In genomic region chr13:110923777-110924638, GRCh38 we compare ENCODE assay signal across 22 cellular contexts. TPM values are rescaled to one million over a fixed set of nuclear protein-coding genes. Genes with fewer than 3 reads are reported as not detected.
DNase-seq lines count a peak whose midpoint lies in the region; ATAC-seq and TF ChIP-seq lines count a peak whose summit lies in the region.
"Had no signal": no experiment of that assay in that cellular context is flagged by ENCODE, and none has a peak within 500 bp of the region (broad histone marks: within the 10 kb centered on the region; RNA-seq: fewer than 3 reads in every experiment).

No MANE protein-coding gene starts in this region.

- no TSS peak for BruUV-seq in IMR-90 (replicated peaks; lab: Mats Ljungman, UMichigan)

- H3K27me3 Mint-ChIP-seq in GM23338 (ENCODE audit: insufficient read depth, low read depth, poor library complexity): peaks cover 3% of the 10 kb centered on the region

- intact Hi-C loops in IMR-90 (cut with micrococcal nuclease) (no loop called here), left ventricle myocardium superior (cut with micrococcal nuclease) (no loop called here), sigmoid colon (cut with DNase I) (no loop called here)

- H3K79me2 ChIP-seq in GM23338 (replicated peaks; ENCODE audit: insufficient read depth): no peaks in the 10 kb centered on the region

- no peak overlapping the region for H2AK9ac ChIP-seq in IMR-90 (replicated peaks; ENCODE audit: low read depth, low read length, poor library complexity)

- POLR2A ChIA-PET in IMR-90 (lab: Charles Lee; ENCODE audit: unreplicated experiment): no interaction called here

- H2BK120ac ChIP-seq in IMR-90 (ENCODE audit: low read depth, low read length): no peak overlapping the region

- dilution Hi-C loops in IMR-90 (cut with HindIII; ENCODE audit: low sequenced_read_pairs, unreplicated experiment): no loop called here

- no peak overlapping the region for H3K56ac ChIP-seq in IMR-90 (ENCODE audit: extremely low read depth, insufficient read depth, low read length)

- TF ChIP-seq CTCF in GM23338 (conservative IDR thresholded peaks at IDR 0.05; ENCODE audit: low read depth in 2 of 2): no peak
- no peak for TF ChIP-seq CTCF in IMR-90 (conservative IDR thresholded peaks at IDR 0.05; ENCODE audit: low read depth, low read length)
- TF ChIP-seq CTCF in sigmoid colon (IDR thresholded peaks at IDR 0.05): no peak

- H2AFZ ChIP-seq in GM23338 (peak overlapping the region; percentile 28; the same call in 1 of the 2 replicates), IMR-90 (replicated peaks; ENCODE audit: low read length, poor library complexity) (no peak overlapping the region)

- no peaks in the 10 kb centered on the region for H3K9me3 ChIP-seq in IMR-90 (ENCODE audit: control insufficient read depth, insufficient read depth, low read length)
- no peaks in the 10 kb centered on the region for H3K9me3 ChIP-seq in sigmoid colon
- H3K9me3 ChIP-seq: BLaER1 treated with 17β-estradiol and CSF1 and Interleukin-3, amounts not matched to agents 10 nM and 100 nM had no signal

- H3K27me3 ChIP-seq in GM23338 (ENCODE audit: insufficient read depth) (no peaks in the 10 kb centered on the region), IMR-90 (ENCODE audit: control insufficient read depth, insufficient read depth, low read length) (peaks cover 10% of the 10 kb centered on the region), sigmoid colon (no peaks in the 10 kb centered on the region)
- H3K27me3 ChIP-seq: BLaER1 treated with 17β-estradiol and CSF1 and Interleukin-3, amounts not matched to agents 10 nM and 100 nM had no signal

- H4K20me1 ChIP-seq in GM23338 (replicated peaks; ENCODE audit: insufficient read depth) (no peaks in the 10 kb centered on the region), IMR-90 (ENCODE audit: insufficient read depth, low read length) (no peaks in the 10 kb centered on the region)
- H4K20me1 ChIP-seq: BLaER1 treated with 17β-estradiol and CSF1 and Interleukin-3, amounts not matched to agents 10 nM and 100 nM had no signal

- no peak overlapping the region for H3K23ac ChIP-seq in IMR-90 (ENCODE audit: low read depth, low read length)

- H3F3A ChIP-seq in GM23338 (replicated peaks; ENCODE audit: low read depth): 0 out of 2 replicates have a peak, but pooled peaks cover 5% of the 10 kb centered on the region

- no peaks in the 10 kb centered on the region; a peak in 1 of 4 replicates for H3K79me1 ChIP-seq in IMR-90 (ENCODE audit: low read depth in 1 of 2, low read length in 2 of 2)

- WGBS in IMR-90 (ENCODE audit: extremely low coverage in 2 of 2, insufficient read length in 1 of 2), 2 experiments: 67% methylated on average over 2 of the region's 4 CpGs; no CpG with 5 or more reads in 1 of the 2 experiments
- WGBS in sigmoid colon, 2 donors: 75 to 85% methylated on average over 4 of the region's 4 CpGs

- no peak for TF ChIP-seq EP300 in sigmoid colon (IDR thresholded peaks at IDR 0.05)

- H4K5ac ChIP-seq in IMR-90 (ENCODE audit: low read depth, low read length): no peak overlapping the region

- peaks cover 2% of the 10 kb centered on the region; the same call in 1 of the 2 replicates for H3K9me1 ChIP-seq in IMR-90 (ENCODE audit: insufficient read depth, low read length)

- no peak overlapping the region for H2BK5ac ChIP-seq in IMR-90 (ENCODE audit: low read depth, low read length, poor library complexity, severe bottlenecking)

- TF ChIP-seq RAD21 in IMR-90 (IDR thresholded peaks at IDR 0.05; ENCODE audit: low read length): no peak

- no peaks in the 10 kb centered on the region for H3K36me3 Mint-ChIP-seq in GM23338 (ENCODE audit: low read depth)
- H3K36me3 Mint-ChIP-seq: CD8-positive, alpha-beta T cell had no signal

- no peak overlapping the region for H3K18ac ChIP-seq in IMR-90 (ENCODE audit: low read depth, low read length)

- in situ Hi-C loops in IMR-90 (cut with MboI; ENCODE audit: low sequenced_read_pairs): loop anchor here (10.0 kb wide), 1 partner anchor 121 kb away; no protein-coding TSS in a partner anchor

- H3K4me3 ChIP-seq in GM23338 (no peak overlapping the region), IMR-90 (ENCODE audit: insufficient read depth, low read depth, low read length) (no peak overlapping the region), sigmoid colon (no peak overlapping the region)
- H3K4me3 ChIP-seq: BLaER1 treated with 17β-estradiol and CSF1 and Interleukin-3, amounts not matched to agents 10 nM and 100 nM; GM12878 had no signal

- peak overlapping the region; percentile 23; the same call in 1 of the 2 replicates for H2AK5ac ChIP-seq in IMR-90 (ENCODE audit: low read depth, low read length)

- no peak overlapping the region for H3K14ac ChIP-seq in IMR-90 (replicated peaks; ENCODE audit: low read depth, low read length)

- no peak for TF ChIP-seq POLR2A in IMR-90 (IDR thresholded peaks at IDR 0.05; ENCODE audit: low read depth, low read length)
- TF ChIP-seq POLR2A in sigmoid colon (IDR thresholded peaks at IDR 0.05): no peak

- H3K9me2 ChIP-seq in GM23338 (ENCODE audit: insufficient read depth): no peaks in the 10 kb centered on the region

- no peak overlapping the region for H3K4ac ChIP-seq in IMR-90 (ENCODE audit: low read depth, low read length)

- H2BK20ac ChIP-seq in IMR-90 (ENCODE audit: low read depth, low read length): no peak overlapping the region

- CTCF ChIA-PET in IMR-90 (lab: Yijun Ruan, JAX): no interaction called here

- no peaks in the 10 kb centered on the region for H3K9me3 Mint-ChIP-seq in GM23338
- H3K9me3 Mint-ChIP-seq: CD8-positive, alpha-beta T cell had no signal

- no peak overlapping the region for H3K27ac ChIP-seq in GM23338 (ENCODE audit: low read depth)
- H3K27ac ChIP-seq in IMR-90 (ENCODE audit: insufficient read depth, low read length): no peak overlapping the region
- H3K27ac ChIP-seq in sigmoid colon: peak overlapping the region in 3 of 4 donors; percentile 4 to 61 (median 7)
- H3K27ac ChIP-seq: BLaER1 treated with 17β-estradiol and CSF1 and Interleukin-3, amounts not matched to agents 10 nM and 100 nM had no signal

- H3K4me1 ChIP-seq in GM23338 (ENCODE audit: insufficient read depth): peaks cover 23% of the 10 kb centered on the region
- H3K4me1 ChIP-seq in IMR-90 (ENCODE audit: control insufficient read depth, insufficient read depth, low read length): peaks cover 2% of the 10 kb centered on the region; the same call in 1 of the 2 replicates
- peaks cover 0 to 16% (median 15%) of the 10 kb centered on the region in 4 donors for H3K4me1 ChIP-seq in sigmoid colon

- H3K27ac Mint-ChIP-seq in GM23338: no peak overlapping the region
- H3K27ac Mint-ChIP-seq: CD8-positive, alpha-beta T cell had no signal

- no peak overlapping the region for H3K4me3 Mint-ChIP-seq in GM23338
- H3K4me3 Mint-ChIP-seq: CD8-positive, alpha-beta T cell had no signal

- H3K4me2 ChIP-seq in GM23338 (no peak overlapping the region), IMR-90 (ENCODE audit: low read depth, low read length) (no peak overlapping the region)
- H3K4me2 ChIP-seq: BLaER1 treated with 17β-estradiol and CSF1 and Interleukin-3, amounts not matched to agents 10 nM and 100 nM had no signal

- no peak overlapping the region for H2BK15ac ChIP-seq in IMR-90 (ENCODE audit: low read depth, low read length)

- no peak overlapping the region for H4K91ac ChIP-seq in IMR-90 (ENCODE audit: insufficient read depth, low read depth, low read length)

- H3K36me3 ChIP-seq in GM23338 (ENCODE audit: insufficient read depth): no peaks in the 10 kb centered on the region
- H3K36me3 ChIP-seq in IMR-90 (ENCODE audit: control insufficient read depth, insufficient read depth, low read length): no peaks in the 10 kb centered on the region
- H3K36me3 ChIP-seq in sigmoid colon: no peaks in the 10 kb centered on the region
- H3K36me3 ChIP-seq: BLaER1 treated with 17β-estradiol and CSF1 and Interleukin-3, amounts not matched to agents 10 nM and 100 nM had no signal

- no peak for DNase-seq in GM23338 (ENCODE audit: low spot score)
- DNase-seq in IMR-90: no peak
- DNase-seq in left ventricle myocardium superior: no peak
- no peak for DNase-seq in sigmoid colon
- DNase-seq in stimulated activated CD4-positive, alpha-beta T cell treated with anti-CD3 and anti-CD28 coated beads, Interleukin-4, amount 100 ng/mL, for 4 hours: no peak
- no peak for DNase-seq in stimulated activated naive CD4-positive, alpha-beta T cell (lab: John Stamatoyannopoulos, UW)
- DNase-seq: CD8-positive, alpha-beta T cell; DMS53; EL; KG1; MV-4-11; NCI-H187; NCI-H2107; NCI-H226; NCI-H524; NCI-H82; OCI-M1; SIG-M5 had no signal

- H3K4me1 Mint-ChIP-seq in GM23338: peaks cover 31% of the 10 kb centered on the region

- no peak overlapping the region for H3K9ac ChIP-seq in IMR-90 (ENCODE audit: low read depth, low read length)
- H3K9ac ChIP-seq: BLaER1 treated with 17β-estradiol and CSF1 and Interleukin-3, amounts not matched to agents 10 nM and 100 nM had no signal

- ATAC-seq in GM23338: no peak
- no peak for ATAC-seq in IMR-90 (ENCODE audit: low read depth)
- ATAC-seq in left ventricle myocardium superior: peak; percentile 38
- ATAC-seq in GM18502 (IDR thresholded peaks at IDR 0.05; ENCODE audit: poor library complexity, unreplicated experiment): no peak
- ATAC-seq: CD8-positive, alpha-beta T cell; GM12878; SK-N-SH treated with all-trans-retinoic acid at 6 μM for 48 hours had no signal

- H4K8ac ChIP-seq in IMR-90 (ENCODE audit: low read depth in 2 of 2, low read length in 2 of 2): no peak overlapping the region

TF ChIP-seq in GM23338, 12 proteins besides CTCF, POLR2A, EP300 and RAD21:
- no peak for TF ChIP-seq EZH2phosphoT487 (IDR thresholded peaks at IDR 0.05; ENCODE audit: unreplicated experiment)
- no peak for TF ChIP-seq CREB1 (CRISPR knock-in tag; IDR thresholded peaks at IDR 0.05; ENCODE audit: low read depth)
- TF ChIP-seq ZNF331 (CRISPR knock-in tag; IDR thresholded peaks at IDR 0.05; ENCODE audit: low read depth): no peak

TF ChIP-seq in IMR-90, 13 proteins besides CTCF, POLR2A, EP300 and RAD21:
- no peak for TF ChIP-seq BHLHE40 (IDR thresholded peaks at IDR 0.05; ENCODE audit: low read depth, low read length)
- TF ChIP-seq CEBPB (IDR thresholded peaks at IDR 0.05; ENCODE audit: low read depth, low read length): no peak

RNA-seq across cellular contexts. Expression of gene ANKRD10, which starts 9.1 kb away (rescaled TPM):
- 224 and 250 TPM in 2 replicates for total RNA-seq in GM23338 (2014; rRNA removed; shearing (Covaris generic))
- polyA plus RNA-seq in GM23338 (2016; fragmentation: Nextera tagmentation; extraction: Ambion mirVana) (210 and 277 TPM in 2 replicates), IMR-90 (2012; rRNA removed) (24.2 and 31.1 TPM in 2 replicates), sigmoid colon (10 to 100 TPM; 41.4 to 73.0 (median 44.9) TPM)
- total RNA-seq in IMR-90 (2012; rRNA removed) (18.3 and 24.2 TPM in 2 replicates), left ventricle myocardium superior (49.4 TPM), sigmoid colon (100 to 1,000 TPM; 141 to 179 (median 150) TPM)
- polyA plus RNA-seq in IMR-90 (2012; cell fraction: cytosol; rRNA removed): 7.4 and 11.9 TPM in 2 replicates
- polyA plus RNA-seq in IMR-90 (2012; cell fraction: nucleus; rRNA removed; ENCODE audit: low replicate concordance): 105 and 271 TPM in 2 replicates

Comparison
In these comparisons a context has a peak if more than half of its experiments do, and no peak if none do; other contexts are left out.
1. H3K27ac ChIP-seq: peak in sigmoid colon (3 of 4); none in GM23338 (single experiment) and IMR-90 (single experiment).